ENCODE assay signal across 4 cellular contexts in genomic region chr16:88372522-88372921, GRCh38.
TF ChIP-seq lines count a peak whose summit lies in the region.

No MANE protein-coding gene starts in this region.

TF ChIP-seq in HEK293, 187 proteins besides CTCF, POLR2A, EP300 and RAD21 (continues in another document):
- TF ChIP-seq ZNF354C (tag by site-specific recombination; IDR thresholded peaks at IDR 0.05; ENCODE audit: borderline replicate concordance, low read depth) (no peak), ZNF639 (tag by site-specific recombination; IDR thresholded peaks at IDR 0.05) (no peak), ZNF521 (tag by site-specific recombination; IDR thresholded peaks at IDR 0.05) (0 out of 2 replicates have a peak, but pooled peaks have one; percentile 34), ZNF292 (tag by site-specific recombination; IDR thresholded peaks at IDR 0.05; ENCODE audit: borderline replicate concordance, low read depth) (no peak), YY2 (tag by site-specific recombination; IDR thresholded peaks at IDR 0.05) (0 out of 2 replicates have a peak, but pooled peaks have one; percentile 42), ZNF133 (tag by site-specific recombination; IDR thresholded peaks at IDR 0.05) (peak; percentile 42; the same call in 1 of the 2 replicates), ZNF513 (tag by site-specific recombination; IDR thresholded peaks at IDR 0.05) (peak; percentile 97), KLF16 (tag by site-specific recombination; IDR thresholded peaks at IDR 0.05) (0 out of 2 replicates have a peak, but pooled peaks have one; percentile 13), ZNF423 (tag by site-specific recombination; IDR thresholded peaks at IDR 0.05) (no peak), ZNF302 (tag by site-specific recombination; IDR thresholded peaks at IDR 0.05; ENCODE audit: low read depth) (no peak), ZNF169 (tag by site-specific recombination; IDR thresholded peaks at IDR 0.05) (0 out of 2 replicates have a peak, but pooled peaks have one; percentile 58)

TF ChIP-seq in HEK293T, 16 proteins besides CTCF, POLR2A, EP300 and RAD21:
- TF ChIP-seq TARDBP (IDR thresholded peaks at IDR 0.05) (no peak), CTBP1 (IDR thresholded peaks at IDR 0.05; ENCODE audit: borderline replicate concordance) (0 out of 2 replicates have a peak, but pooled peaks have one; percentile 7), PKNOX1 (IDR thresholded peaks at IDR 0.05) (no peak)

TF ChIP-seq in GM12878, 131 proteins besides CTCF, POLR2A, EP300 and RAD21:
- 0 out of 2 replicates have a peak, but pooled peaks have one; percentile 28 for TF ChIP-seq HDGF (IDR thresholded peaks at IDR 0.05)
- no peak for TF ChIP-seq ATF7 (IDR thresholded peaks at IDR 0.05; ENCODE audit: low read depth)

TF ChIP-seq in H1, 55 proteins besides CTCF, POLR2A, EP300 and RAD21:
- TF ChIP-seq FOSL1 (IDR thresholded peaks at IDR 0.05; ENCODE audit: insufficient read depth, low read depth, low read length): no peak
- TF ChIP-seq JUND (IDR thresholded peaks at IDR 0.05; ENCODE audit: low read length): no peak
- no peak for TF ChIP-seq BACH1 (IDR thresholded peaks at IDR 0.05; ENCODE audit: low read length)
- no peak for TF ChIP-seq SP1 (IDR thresholded peaks at IDR 0.05; ENCODE audit: low read depth, low read length)
- no peak for TF ChIP-seq PHF8 (conservative IDR thresholded peaks at IDR 0.05; ENCODE audit: low read depth, low read length)
- no peak for TF ChIP-seq RNF2 (IDR thresholded peaks at IDR 0.05; ENCODE audit: borderline replicate concordance, low read depth, low read length, missing control alignments, poor library complexity, severe bottlenecking)
- no peak for TF ChIP-seq ATF2 (IDR thresholded peaks at IDR 0.05; ENCODE audit: low read length)
- TF ChIP-seq TAF1 (IDR thresholded peaks at IDR 0.05; ENCODE audit: low read depth, low read length): no peak
- no peak for TF ChIP-seq HDAC6 (IDR thresholded peaks at IDR 0.05; ENCODE audit: low read depth, low read length)
- no peak for TF ChIP-seq CBX8 (IDR thresholded peaks at IDR 0.05; ENCODE audit: borderline replicate concordance, low read depth, low read length)
- TF ChIP-seq GABPA (IDR thresholded peaks at IDR 0.05; ENCODE audit: borderline replicate concordance, insufficient read depth, low read length): no peak
- TF ChIP-seq CHD2 (IDR thresholded peaks at IDR 0.05; ENCODE audit: low read length): no peak
- no peak for TF ChIP-seq CTBP2 (IDR thresholded peaks at IDR 0.05; ENCODE audit: borderline replicate concordance, insufficient read depth, insufficient read length, low read length)
- TF ChIP-seq CBX5 (IDR thresholded peaks at IDR 0.05; ENCODE audit: low read depth, low read length): no peak
- TF ChIP-seq CREB1 (IDR thresholded peaks at IDR 0.05): no peak
